In the genomic region with DNA sequence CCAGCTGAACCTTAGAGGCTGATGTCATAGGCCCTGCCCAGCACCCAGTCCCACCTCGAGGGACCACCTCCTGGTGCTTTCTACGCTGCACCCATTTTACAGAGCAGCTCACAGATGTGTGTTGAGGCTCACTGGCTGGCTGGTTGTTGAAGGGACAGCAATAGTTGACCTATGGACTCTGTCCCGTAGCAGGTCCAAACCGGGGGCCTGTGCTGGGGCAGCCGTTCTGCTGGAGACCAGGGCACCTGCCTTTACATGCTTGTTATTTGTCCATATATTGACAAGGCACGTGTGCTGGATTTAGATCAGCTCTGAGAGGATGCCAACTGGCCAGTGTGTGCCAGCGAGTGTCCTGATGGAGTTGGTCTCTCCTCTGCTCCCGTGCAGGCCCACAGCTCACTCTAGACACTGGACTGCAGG, we compare ENCODE assay signal across 1 cellular context.
TF ChIP-seq lines count a peak whose summit lies in the region.

No MANE protein-coding gene starts in this region.

TF ChIP-seq in liver, 16 proteins besides CTCF, POLR2A, EP300 and RAD21 (continued from another document):
- TF ChIP-seq, protein P1, sequence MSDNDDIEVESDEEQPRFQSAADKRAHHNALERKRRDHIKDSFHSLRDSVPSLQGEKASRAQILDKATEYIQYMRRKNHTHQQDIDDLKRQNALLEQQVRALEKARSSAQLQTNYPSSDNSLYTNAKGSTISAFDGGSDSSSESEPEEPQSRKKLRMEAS (IDR thresholded peaks at IDR 0.05) = peak; percentile 78
- TF ChIP-seq REST (IDR thresholded peaks at IDR 0.05) (no peak), FOXA1 (IDR thresholded peaks at IDR 0.05) (peak; percentile 21), HNF4A (conservative IDR thresholded peaks at IDR 0.05) (peak; percentile 97 to 99), TAF1 (conservative IDR thresholded peaks at IDR 0.05) (peak; percentile 29), RXRA (IDR thresholded peaks at IDR 0.05) (peak; percentile 81 to 84), FOXA2 (IDR thresholded peaks at IDR 0.05) (peak; percentile 29), YY1 (IDR thresholded peaks at IDR 0.05) (peak; percentile 36)
- TF ChIP-seq, protein P2, sequence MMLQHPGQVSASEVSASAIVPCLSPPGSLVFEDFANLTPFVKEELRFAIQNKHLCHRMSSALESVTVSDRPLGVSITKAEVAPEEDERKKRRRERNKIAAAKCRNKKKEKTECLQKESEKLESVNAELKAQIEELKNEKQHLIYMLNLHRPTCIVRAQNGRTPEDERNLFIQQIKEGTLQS (IDR thresholded peaks at IDR 0.05) = peak; percentile 64
